ENCODE assay signal across 1 cellular context in genomic region chr6:19839237-19839546, GRCh38.
TF ChIP-seq lines count a peak whose summit lies in the region.

No MANE protein-coding gene starts in this region.

TF ChIP-seq in GM23338, 12 proteins besides CTCF, POLR2A, EP300 and RAD21 (continued from another document):
- no peak for TF ChIP-seq ZNF462 (CRISPR knock-in tag; IDR thresholded peaks at IDR 0.05)
